ENCODE assay signal across 10 cellular contexts in genomic region chr15:47813985-47814384, GRCh38.
DNase-seq lines count a peak whose midpoint lies in the region; ATAC-seq and TF ChIP-seq lines count a peak whose summit lies in the region.
"Had no signal": no experiment of that assay in that cellular context is flagged by ENCODE, and none has a peak within 500 bp of the region (broad histone marks: within the 10 kb centered on the region; RNA-seq: fewer than 3 reads in every experiment).

No MANE protein-coding gene starts in this region.

- H3K36me3 ChIP-seq in BLaER1, result no peaks in the 10 kb centered on the region

- no peak for TF ChIP-seq CTCF in omental fat pad (IDR thresholded peaks at IDR 0.05)

- H3K9me3 ChIP-seq in BLaER1, result no peaks in the 10 kb centered on the region

- H3K9ac ChIP-seq in BLaER1, result peak overlapping the region; percentile 13; the same call in 1 of the 2 replicates
- H3K9ac ChIP-seq: parathyroid adenoma had no signal

- peaks cover 57% of the 10 kb centered on the region for H3K4me1 ChIP-seq in BLaER1

- no peaks in the 10 kb centered on the region for H4K20me1 ChIP-seq in BLaER1

- DNase-seq in LoVo (ENCODE audit: low spot score) (no peak), NCI-H1436 treated with DMSO at 0.1 percent for 48 hours (lab: John Stamatoyannopoulos, UW) (no peak), omental fat pad (ENCODE audit: low spot score) (no peak)
- no peak for DNase-seq in stimulated activated CD4-positive, alpha-beta T cell treated with anti-CD3 and anti-CD28 coated beads, Interleukin-4, amount 100 ng/mL, for 1 hour
- DNase-seq: activated CD8-positive, alpha-beta memory T cell treated with anti-CD3 and anti-CD28 coated beads, Interleukin-2, amount 50 U/mL, for 4 hours had no signal

- H3K4me3 ChIP-seq in BLaER1, result no peak overlapping the region

- peak overlapping the region; percentile 76 for H3K4me2 ChIP-seq in BLaER1

- no peaks in the 10 kb centered on the region for H3K27me3 ChIP-seq in BLaER1

- peak overlapping the region; percentile 65 for H3K27ac ChIP-seq in BLaER1

- ATAC-seq in GM18870 (IDR thresholded peaks at IDR 0.05; ENCODE audit: unreplicated experiment) (peak; percentile 94), HG02642 (IDR thresholded peaks at IDR 0.05; ENCODE audit: poor library complexity, unreplicated experiment) (peak; percentile 90), HG03575 (IDR thresholded peaks at IDR 0.05; ENCODE audit: extremely low read depth, insufficient number of reproducible peaks, low FRiP score, unreplicated experiment) (peak; percentile 96), omental fat pad (ENCODE audit: low FRiP score) (no peak)
